9 cellular contexts compared by ENCODE assay signal in the genomic region with DNA sequence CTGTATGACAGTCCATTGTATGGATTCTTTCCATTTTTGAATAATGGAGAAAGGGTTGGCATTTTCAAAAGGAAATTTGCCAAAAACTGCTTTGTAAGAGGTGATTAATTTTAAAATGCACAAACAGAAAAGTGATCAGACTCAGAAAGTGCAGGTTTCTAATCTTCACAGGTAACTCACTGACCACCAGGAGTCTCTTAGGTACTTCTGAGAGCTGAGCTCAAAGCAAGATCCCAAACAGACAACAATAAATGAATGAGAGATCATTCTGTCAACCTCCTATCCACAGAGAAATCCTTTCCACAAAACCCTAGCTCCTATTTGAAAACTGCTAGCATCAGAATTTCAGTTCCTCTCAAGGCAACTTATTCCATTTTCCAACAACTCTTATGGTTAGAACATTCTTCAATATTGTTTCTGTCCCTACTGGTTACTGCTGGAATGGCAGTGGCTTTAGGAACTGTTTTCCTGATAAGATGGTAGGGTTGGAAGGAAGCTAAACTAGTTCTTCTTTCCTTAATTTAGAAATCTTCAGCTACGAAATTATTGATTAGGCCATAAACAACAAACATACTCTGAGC. TPM values are rescaled to one million over a fixed set of nuclear protein-coding genes. Genes with fewer than 3 reads are reported as not detected.
DNase-seq lines count a peak whose midpoint lies in the region; ATAC-seq, FAIRE-seq and TF ChIP-seq lines count a peak whose summit lies in the region.
"Had no signal": no experiment of that assay in that cellular context is flagged by ENCODE, and none has a peak within 500 bp of the region (broad histone marks: within the 10 kb centered on the region; RNA-seq: fewer than 3 reads in every experiment).

No MANE protein-coding gene starts in this region.

- no peak for ATAC-seq in GM19351 (IDR thresholded peaks at IDR 0.05; ENCODE audit: unreplicated experiment)
- no peak for ATAC-seq in HG02588 (IDR thresholded peaks at IDR 0.05; ENCODE audit: unreplicated experiment)

- CTCF ChIA-PET in activated CD4-positive, alpha-beta memory T cell treated with anti-CD3 and anti-CD28 coated beads, Interleukin-2, amount 10 ng/mL, durations not matched to agents 7 days and 5 days (lab: Charles Lee), result interaction anchor here (0.7 to 5.1 kb wide), 6 partner anchors 10 to 839 kb away, joined by 3 to 34 read pairs (median 3); partner anchors contain the start of gene THADA

- peak overlapping the region; percentile 64 for H3K4me3 Mint-ChIP-seq in activated CD4-positive, alpha-beta memory T cell treated with anti-CD3 and anti-CD28 coated beads, Interleukin-2, amount 10 ng/mL, durations not matched to agents 7 days and 5 days

- peaks cover 6% of the 10 kb centered on the region for H3K9me3 Mint-ChIP-seq in activated CD4-positive, alpha-beta memory T cell treated with anti-CD3 and anti-CD28 coated beads, Interleukin-2, amount 10 ng/mL, durations not matched to agents 7 days and 5 days

- POLR2A ChIA-PET in activated CD4-positive, alpha-beta memory T cell treated with anti-CD3 and anti-CD28 coated beads, Interleukin-2, amount 10 ng/mL, durations not matched to agents 7 days and 5 days (lab: Charles Lee), result no interaction called here

- peak; percentile 32 for TF ChIP-seq CTCF in AG09319 (IDR thresholded peaks at IDR 0.05; ENCODE audit: low read depth, low read length)

- FAIRE-seq in GM12891 (lab: Jason Lieb, UNC), result no peak
- FAIRE-seq: colon had no signal

- peaks cover 5% of the 10 kb centered on the region for H3K36me3 Mint-ChIP-seq in activated CD4-positive, alpha-beta memory T cell treated with anti-CD3 and anti-CD28 coated beads, Interleukin-2, amount 10 ng/mL, durations not matched to agents 7 days and 5 days (ENCODE audit: low read depth)

- DNase-seq in AG09319 (ENCODE audit: extremely low read depth, low read depth) (no peak), GM12891 (ENCODE audit: insufficient read length, low spot score) (no peak), kidney tubule cell (ENCODE audit: low spot score) (peak; percentile 43), dedifferentiated amniotic fluid mesenchymal stem cell (ENCODE audit: extremely low spot score) (no peak)
- no peak for DNase-seq in activated CD4-positive, alpha-beta memory T cell treated with anti-CD3 and anti-CD28 coated beads, Interleukin-2, amount 10 ng/mL, durations not matched to agents 7 days and 5 days
- DNase-seq in stimulated activated CD4-positive, alpha-beta T cell treated with anti-CD3 and anti-CD28 coated beads, Interleukin-4, amount 100 ng/mL, for 1 hour, result no peak

- H3K27me3 Mint-ChIP-seq in activated CD4-positive, alpha-beta memory T cell treated with anti-CD3 and anti-CD28 coated beads, Interleukin-2, amount 10 ng/mL, durations not matched to agents 7 days and 5 days, result peaks cover 1% of the 10 kb centered on the region

- H3K4me1 Mint-ChIP-seq in activated CD4-positive, alpha-beta memory T cell treated with anti-CD3 and anti-CD28 coated beads, Interleukin-2, amount 10 ng/mL, durations not matched to agents 7 days and 5 days, result peaks cover 18% of the 10 kb centered on the region

- no peak for TF ChIP-seq POLR2A in GM12891 (IDR thresholded peaks at IDR 0.05; ENCODE audit: low read depth, low read length)

- H3K27ac Mint-ChIP-seq in activated CD4-positive, alpha-beta memory T cell treated with anti-CD3 and anti-CD28 coated beads, Interleukin-2, amount 10 ng/mL, durations not matched to agents 7 days and 5 days, result peak overlapping the region; percentile 72

TF ChIP-seq in GM12891, 5 proteins besides CTCF, POLR2A, EP300 and RAD21:
- TF ChIP-seq PAX5 (IDR thresholded peaks at IDR 0.05; ENCODE audit: insufficient read depth, low read length, severe bottlenecking), result no peak
- TF ChIP-seq POU2F2 (IDR thresholded peaks at IDR 0.05; ENCODE audit: low read depth, low read length), result no peak
- TF ChIP-seq SPI1 (IDR thresholded peaks at IDR 0.05; ENCODE audit: low read depth, low read length), result peak; percentile 37; the same call in 1 of the 2 replicates
- no peak for TF ChIP-seq TAF1 (IDR thresholded peaks at IDR 0.05; ENCODE audit: low read depth, low read length)
- TF ChIP-seq POLR2AphosphoS5 (IDR thresholded peaks at IDR 0.05; ENCODE audit: low read depth, low read length), result no peak

RNA-seq across cellular contexts. Expression of gene HAAO, which starts 20.6 kb away (rescaled TPM):
- 17.0 TPM for polyA plus RNA-seq in GM12891 (2012; ENCODE audit: low read depth, missing spikeins)
- total RNA-seq in activated CD4-positive, alpha-beta memory T cell treated with anti-CD3 and anti-CD28 coated beads, Interleukin-2, amount 10 ng/mL, durations not matched to agents 7 days and 5 days, result under 1 TPM; 0.18 to 0.28 TPM

RNA-seq across cellular contexts. Expression of gene OXER1, which starts 49.1 kb away (rescaled TPM):
- polyA plus RNA-seq in GM12891 (2012; ENCODE audit: low read depth, missing spikeins), result 2.6 TPM
- total RNA-seq in activated CD4-positive, alpha-beta memory T cell treated with anti-CD3 and anti-CD28 coated beads, Interleukin-2, amount 10 ng/mL, durations not matched to agents 7 days and 5 days, result not detected
